Comparison of ENCODE assay signal across 35 cellular contexts in genomic region chr12:110156766-110157165, GRCh38.
"Had no signal": no experiment of that assay in that cellular context is flagged by ENCODE, and none has a peak within 500 bp of the region (broad histone marks: within the 10 kb centered on the region; RNA-seq: fewer than 3 reads in every experiment).

No MANE protein-coding gene starts in this region.

- DNase-seq: Karpas-422, Kasumi-1, MG63, MM.1S, MV-4-11, NCI-H1048, NCI-H1092, NCI-H1092 treated with DMSO at 0.1 percent for 48 hours, NCI-H1105, NCI-H1105 treated with DMSO at 0.1 percent for 48 hours, NCI-H1417, NCI-H1417 treated with DMSO at 0.1 percent for 48 hours, NCI-H1436, NCI-H1436 treated with DMSO at 0.1 percent for 48 hours, NCI-H146, NCI-H1694, NCI-H1694 treated with DMSO at 0.1 percent for 48 hours, NCI-H187, NCI-H187 treated with DMSO at 0.1 percent for 48 hours, NCI-H1930, NCI-H2029, NCI-H2029 treated with DMSO at 0.1 percent for 48 hours, NCI-H2081, NCI-H2081 treated with DMSO at 0.1 percent for 48 hours, NCI-H2107, NCI-H2171, NCI-H2171 treated with DMSO at 0.1 percent for 48 hours, NCI-H2227 treated with DMSO at 0.1 percent for 48 hours, NCI-H226, NCI-H345, NCI-H446, NCI-H446 treated with DMSO at 0.1 percent for 48 hours, NCI-H510A, NCI-H510A treated with DMSO at 0.1 percent for 48 hours, NCI-H524 had no signal

- H3K4me3 ChIP-seq: MG63 had no signal
